ENCODE assay signal across 16 cellular contexts in genomic region chr10:86815035-86815617, GRCh38. TPM values are rescaled to one million over a fixed set of nuclear protein-coding genes. Genes with fewer than 3 reads are reported as not detected.
A peak's percentile ranks its signal among the peaks of the same experiment; 100 is the strongest.
DNase-seq lines count a peak whose midpoint lies in the region; ATAC-seq, FAIRE-seq and TF ChIP-seq lines count a peak whose summit lies in the region.
"Had no signal": no experiment of that assay in that cellular context is flagged by ENCODE, and none has a peak within 500 bp of the region (broad histone marks: within the 10 kb centered on the region; RNA-seq: fewer than 3 reads in every experiment).

No MANE protein-coding gene starts in this region.

- FAIRE-seq in H54 (lab: Jason Lieb, UNC) = no peak
- FAIRE-seq in kidney (lab: Jason Lieb, UNC) = no peak
- FAIRE-seq: small intestine had no signal

- H3K36me3 ChIP-seq in right atrium auricular region (no peaks in the 10 kb centered on the region), kidney (ENCODE audit: control insufficient read depth in 1 of 2, insufficient read depth in 2 of 2, low read length in 2 of 2) (no peaks in the 10 kb centered on the region)
- H3K36me3 ChIP-seq: MG63 had no signal

- H3K9ac ChIP-seq in kidney (ENCODE audit: low read length in 2 of 2) = no peak overlapping the region

- TF ChIP-seq POLR2A in H54 (IDR thresholded peaks at IDR 0.05; ENCODE audit: low read depth, low read length) = no peak

- no peaks in the 10 kb centered on the region for H3K27me3 ChIP-seq in right atrium auricular region
- H3K27me3 ChIP-seq: MG63 had no signal

- intact Hi-C loops in kidney (cut with DNase I) = no loop called here

- TF ChIP-seq CTCF in astrocyte of the spinal cord (IDR thresholded peaks at IDR 0.05; ENCODE audit: low read depth, low read length) = no peak
- TF ChIP-seq CTCF in right atrium auricular region (IDR thresholded peaks at IDR 0.05) = no peak
- no peak for TF ChIP-seq CTCF in kidney (IDR thresholded peaks at IDR 0.05; ENCODE audit: borderline replicate concordance, extremely low read depth, insufficient read depth)

- peak; percentile 21 for DNase-seq in GM04503 (ENCODE audit: low read depth)
- DNase-seq in astrocyte of the spinal cord (ENCODE audit: low read depth, low spot score) = peak; percentile 41
- DNase-seq in right atrium auricular region (ENCODE audit: low spot score) = no peak
- peak; percentile 64 for DNase-seq in stromal cell of bone marrow (ENCODE audit: low read depth)
- no peak for DNase-seq in H54 (ENCODE audit: insufficient read length, low spot score)
- DNase-seq in kidney = no peak
- DNase-seq in hepatic stellate cell (ENCODE audit: low spot score) = no peak
- DNase-seq: activated CD4-positive, alpha-beta T cell treated with anti-CD3 and anti-CD28 coated beads, Interleukin-2, amount 50 U/mL, for 1 hour; activated T-cell treated with anti-CD3 and anti-CD28 coated beads, Interleukin-2, amount 50 U/mL, for 48 hours; effector memory CD4-positive, alpha-beta T cell; left colon; MG63; SHP77; small intestine; stimulated activated naive CD8-positive, alpha-beta T cell treated with anti-CD3 and anti-CD28 coated beads, Interleukin-15, amount 100 ng/mL, for 72 hours had no signal

- H3K4me1 ChIP-seq in right atrium auricular region (peaks cover 0 to 17% of the 10 kb centered on the region in 2 donors), kidney (ENCODE audit: control insufficient read depth in 1 of 2, insufficient read depth in 1 of 2, low read depth in 1 of 2, low read length in 2 of 2) (no peaks in the 10 kb centered on the region)

- ATAC-seq in GM18861 (IDR thresholded peaks at IDR 0.05; ENCODE audit: unreplicated experiment) = no peak
- ATAC-seq: left colon; stimulated activated naive CD8-positive, alpha-beta T cell treated with anti-CD3 and anti-CD28 coated beads, Interleukin-15, amount 100 ng/mL, for 72 hours had no signal

- in situ Hi-C loops in astrocyte of the spinal cord (cut with HindIII; ENCODE audit: low sequenced_read_pairs) = no loop called here

- H3K4me3 ChIP-seq in astrocyte of the spinal cord (ENCODE audit: low read depth, low read length) (no peak overlapping the region), right atrium auricular region (no peak overlapping the region), kidney (ENCODE audit: low read length in 2 of 2) (no peak overlapping the region)
- H3K4me3 ChIP-seq: MG63 had no signal

- H3K27ac ChIP-seq in right atrium auricular region = peak overlapping the region; percentile 26 to 58
- no peak overlapping the region for H3K27ac ChIP-seq in kidney (ENCODE audit: low read depth in 2 of 2, low read length in 2 of 2)

- H3K9me3 ChIP-seq in right atrium auricular region (no peaks in the 10 kb centered on the region), kidney (ENCODE audit: control insufficient read depth in 1 of 2, low read length in 2 of 2) (no peaks in the 10 kb centered on the region)
- H3K9me3 ChIP-seq: MG63 had no signal

RNA-seq across cellular contexts. Expression of gene BMPR1A, which starts 58.7 kb away (rescaled TPM):
- total RNA-seq in right atrium auricular region (10 to 100 TPM; 28.6 to 41.2 TPM), kidney (37.4 TPM)
- 7.9 TPM for polyA plus RNA-seq in kidney (ENCODE audit: insufficient read depth, low read depth, low replicate concordance)

Comparison
In these comparisons a context has a peak if more than half of its experiments do, and no peak if none do; other contexts are left out.
1. DNase-seq: peak in GM04503 (single experiment), astrocyte of the spinal cord (single experiment) and stromal cell of bone marrow (single experiment); none in right atrium auricular region (single experiment), H54 (single experiment), kidney (single experiment) and hepatic stellate cell (single experiment).
2. H3K27ac ChIP-seq: peak in right atrium auricular region (2 of 2); none in kidney (0 of 2).